In genomic region chr12:27873010-27873409, GRCh38 we compare ENCODE assay signal across 8 cellular contexts.
"Had no signal": no experiment of that assay in that cellular context is flagged by ENCODE, and none has a peak within 500 bp of the region (broad histone marks: within the 10 kb centered on the region; RNA-seq: fewer than 3 reads in every experiment).

No MANE protein-coding gene starts in this region.

- DNase-seq: GDM1, GF-D8 had no signal

- H3K4me3 ChIP-seq: GM12878 had no signal

- FAIRE-seq: G401.6, GM12878, GM12891, GM12892, GM18507, GM19239 had no signal

- ATAC-seq: GM12878 had no signal
